19 cellular contexts compared by ENCODE assay signal in the genomic region with DNA sequence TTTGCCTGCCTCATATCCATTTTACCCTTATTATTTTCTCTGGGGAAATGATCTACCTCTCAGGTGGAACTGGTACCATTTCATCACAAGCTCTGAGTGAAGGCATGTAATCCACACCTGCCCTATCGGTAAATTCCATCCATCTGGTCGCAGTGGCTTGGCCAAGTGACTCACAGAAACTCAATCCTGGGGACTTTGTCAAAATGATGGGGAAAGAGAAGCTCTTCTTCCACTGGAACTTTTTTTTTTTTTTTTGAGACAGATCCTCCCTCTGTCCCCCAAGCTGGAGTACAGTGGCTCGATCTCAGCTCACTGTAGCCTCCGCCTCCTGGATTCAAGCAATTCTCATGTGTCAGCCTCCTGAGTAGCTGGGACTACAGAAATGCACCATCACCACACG. TPM values are rescaled to one million over a fixed set of nuclear protein-coding genes. Genes with fewer than 3 reads are reported as not detected.
DNase-seq lines count a peak whose midpoint lies in the region; ATAC-seq, FAIRE-seq and TF ChIP-seq lines count a peak whose summit lies in the region.
"Had no signal": no experiment of that assay in that cellular context is flagged by ENCODE, and none has a peak within 500 bp of the region (broad histone marks: within the 10 kb centered on the region; RNA-seq: fewer than 3 reads in every experiment).

No MANE protein-coding gene starts in this region.

- no peak overlapping the region for H3K4ac ChIP-seq in H9 (ENCODE audit: low read depth, low read length)

- H3K4me1 ChIP-seq in breast epithelium (no peaks in the 10 kb centered on the region), H9 (ENCODE audit: insufficient read depth, low read length) (no peaks in the 10 kb centered on the region)
- H3K4me1 ChIP-seq: testis had no signal

- H3T11ph ChIP-seq in H9 (ENCODE audit: low read length): no peak overlapping the region

- no peak overlapping the region for H2BK20ac ChIP-seq in H9 (ENCODE audit: low read depth, low read length, poor library complexity, severe bottlenecking)

- no peak overlapping the region for H3K4me2 ChIP-seq in H9 (ENCODE audit: insufficient read depth, insufficient read length, low read length)

- H3K18ac ChIP-seq in H9 (ENCODE audit: insufficient read length, low read depth, low read length): no peak overlapping the region

- no peaks in the 10 kb centered on the region for H3K9me3 Mint-ChIP-seq in MCF 10A (ENCODE audit: unreplicated experiment)
- H3K9me3 Mint-ChIP-seq in stimulated activated naive B cell treated with anti-CD40 and anti-IgM and Interleukin-4, amounts not matched to agents 10 μg/mL and 1 μg/mL and 100 μg/mL, for 72 hours: peaks cover 0 to 4% of the 10 kb centered on the region in 2 donors
- no peaks in the 10 kb centered on the region for H3K9me3 Mint-ChIP-seq in H9
- no peaks in the 10 kb centered on the region for H3K9me3 Mint-ChIP-seq in natural killer cell treated with Interleukin-12 subunit alpha and Interleukin-12 subunit beta and Interleukin-15 and Interleukin-18, amount 100 ng/mL, for 72 hours

- TF ChIP-seq CTCF in MCF 10A (IDR thresholded peaks at IDR 0.05; ENCODE audit: unreplicated experiment): no peak
- no peak for TF ChIP-seq CTCF in breast epithelium (IDR thresholded peaks at IDR 0.05)
- no peak for TF ChIP-seq CTCF in H9 (conservative IDR thresholded peaks at IDR 0.05)

- no CpG with 5 or more reads among the region's 5 CpGs for WGBS in H9 (ENCODE audit: extremely low coverage, insufficient read length, low lambda C conversion rate)

- no peak overlapping the region for H3K23ac ChIP-seq in H9 (ENCODE audit: insufficient read length, low read depth, low read length)

- no peaks in the 10 kb centered on the region for H3K36me3 ChIP-seq in breast epithelium

- BruUV-seq in MCF 10A (replicated peaks; lab: Mats Ljungman, UMichigan): no TSS peak

- H3K4me3 Mint-ChIP-seq in MCF 10A (ENCODE audit: unreplicated experiment): no peak overlapping the region
- no peak overlapping the region for H3K4me3 Mint-ChIP-seq in stimulated activated naive B cell treated with anti-CD40 and anti-IgM and Interleukin-4, amounts not matched to agents 10 μg/mL and 1 μg/mL and 100 μg/mL, for 72 hours
- no peak overlapping the region for H3K4me3 Mint-ChIP-seq in H9
- H3K4me3 Mint-ChIP-seq in natural killer cell treated with Interleukin-12 subunit alpha and Interleukin-12 subunit beta and Interleukin-15 and Interleukin-18, amount 100 ng/mL, for 72 hours: no peak overlapping the region

- no peak overlapping the region for H2BK12ac ChIP-seq in H9 (ENCODE audit: insufficient read length, low read depth, low read length)

- no peaks in the 10 kb centered on the region for H3K23me2 ChIP-seq in H9 (ENCODE audit: insufficient read length, low read depth, low read length, poor library complexity, severe bottlenecking)

- no peak overlapping the region for H4K91ac ChIP-seq in H9 (ENCODE audit: insufficient read length, low read depth, low read length)

- H4K8ac ChIP-seq in H9 (replicated peaks; ENCODE audit: insufficient read length, low read depth, low read length): no peak overlapping the region

- H3K36me3 Mint-ChIP-seq in MCF 10A (ENCODE audit: insufficient read depth, unreplicated experiment) (no peaks in the 10 kb centered on the region), H9 (ENCODE audit: insufficient read depth in 1 of 3, low read depth in 3 of 3) (no peaks in the 10 kb centered on the region)
- H3K36me3 Mint-ChIP-seq in stimulated activated naive B cell treated with anti-CD40 and anti-IgM and Interleukin-4, amounts not matched to agents 10 μg/mL and 1 μg/mL and 100 μg/mL, for 72 hours: peaks cover 3 to 13% of the 10 kb centered on the region in 2 donors
- H3K36me3 Mint-ChIP-seq in natural killer cell treated with Interleukin-12 subunit alpha and Interleukin-12 subunit beta and Interleukin-15 and Interleukin-18, amount 100 ng/mL, for 72 hours: no peaks in the 10 kb centered on the region

- no peak overlapping the region for H3K56ac ChIP-seq in H9 (ENCODE audit: insufficient read length, low read depth, low read length)

- H2AFZ ChIP-seq in H9 (ENCODE audit: low read length): no peak overlapping the region

- CTCF ChIA-PET in MCF 10A (lab: Yijun Ruan, JAX): interaction anchor here (0.8 to 4.1 kb wide), 7 partner anchors 51 to 120 kb away, joined by 3 to 17 read pairs (median 4); no protein-coding TSS in a partner anchor

- no peak overlapping the region for H3K14ac ChIP-seq in H9 (ENCODE audit: insufficient read depth, low read length)

- H3K9me3 ChIP-seq in breast epithelium: no peaks in the 10 kb centered on the region
- no peaks in the 10 kb centered on the region for H3K9me3 ChIP-seq in H9 (ENCODE audit: control insufficient read depth, low read depth, low read length)
- H3K9me3 ChIP-seq: testis had no signal

- H3K4me3 ChIP-seq in breast epithelium: no peak overlapping the region
- H3K4me3 ChIP-seq: skin epidermis, testis had no signal

- DNase-seq in MCF 10A (ENCODE audit: unreplicated experiment) (peak; percentile 14), breast epithelium (ENCODE audit: low spot score in 2 of 2) (no peak), RCC 7860 (ENCODE audit: low spot score) (peak; percentile 34), iris pigment epithelial cell (ENCODE audit: low read depth) (peak; percentile 12), H9 (no peak), T-helper 1 cell (no peak)
- DNase-seq in stimulated activated naive B cell treated with anti-CD40 and anti-IgM and Interleukin-4, amounts not matched to agents 10 μg/mL and 1 μg/mL and 100 μg/mL, for 72 hours: no peak
- DNase-seq in natural killer cell treated with Interleukin-12 subunit alpha and Interleukin-12 subunit beta and Interleukin-15 and Interleukin-18, amount 100 ng/mL, for 72 hours (ENCODE audit: low spot score): no peak
- DNase-seq: activated gamma-delta T cell treated with Interleukin-2 at 50 U/mL for 16 hours; C1 segment of cervical spinal cord; NCI-H187; NCI-H446; stimulated activated CD4-positive, alpha-beta T cell treated with anti-CD3 and anti-CD28 coated beads, Interleukin-4, amount 100 ng/mL, for 4 hours; stimulated activated CD8-positive, alpha-beta memory T cell treated with anti-CD3 and anti-CD28 coated beads, Interleukin-4, amount 100 ng/mL, for 48 hours; T-helper 2 cell; testis had no signal

- H3K79me2 ChIP-seq in H9 (ENCODE audit: insufficient read depth, low read length): no peaks in the 10 kb centered on the region

- H3K79me1 ChIP-seq in H9 (ENCODE audit: insufficient read depth, low read depth, low read length, poor library complexity, severe bottlenecking): no peaks in the 10 kb centered on the region

- POLR2A ChIA-PET in MCF 10A (lab: Yijun Ruan, JAX): interaction anchor here (0.6 to 1.9 kb wide), 3 partner anchors 12 to 58 kb away, joined by 3 to 13 read pairs (median 6); no protein-coding TSS in a partner anchor

- no peak overlapping the region for H4K5ac ChIP-seq in H9 (ENCODE audit: insufficient read length, low read depth, low read length)

- H2BK15ac ChIP-seq in H9 (ENCODE audit: low read depth, low read length): no peak overlapping the region

- H3K9ac ChIP-seq in H9 (ENCODE audit: extremely low read depth, insufficient read length, low read length): no peak overlapping the region

- H3K27me3 Mint-ChIP-seq in MCF 10A (ENCODE audit: insufficient read depth, unreplicated experiment): no peaks in the 10 kb centered on the region
- H3K27me3 Mint-ChIP-seq in stimulated activated naive B cell treated with anti-CD40 and anti-IgM and Interleukin-4, amounts not matched to agents 10 μg/mL and 1 μg/mL and 100 μg/mL, for 72 hours: no peaks in the 10 kb centered on the region
- peaks cover 57% of the 10 kb centered on the region for H3K27me3 Mint-ChIP-seq in H9 (ENCODE audit: low read depth)
- H3K27me3 Mint-ChIP-seq in natural killer cell treated with Interleukin-12 subunit alpha and Interleukin-12 subunit beta and Interleukin-15 and Interleukin-18, amount 100 ng/mL, for 72 hours: peaks cover 14 to 28% of the 10 kb centered on the region in 2 donors

- H2BK120ac ChIP-seq in H9 (ENCODE audit: low read depth, low read length, poor library complexity, severe bottlenecking): no peak overlapping the region

- H3K4me1 Mint-ChIP-seq in MCF 10A (ENCODE audit: insufficient read depth, unreplicated experiment): peaks cover 22% of the 10 kb centered on the region
- H3K4me1 Mint-ChIP-seq in stimulated activated naive B cell treated with anti-CD40 and anti-IgM and Interleukin-4, amounts not matched to agents 10 μg/mL and 1 μg/mL and 100 μg/mL, for 72 hours: peaks cover 19 to 20% of the 10 kb centered on the region in 2 donors
- no peaks in the 10 kb centered on the region for H3K4me1 Mint-ChIP-seq in H9
- H3K4me1 Mint-ChIP-seq in natural killer cell treated with Interleukin-12 subunit alpha and Interleukin-12 subunit beta and Interleukin-15 and Interleukin-18, amount 100 ng/mL, for 72 hours (ENCODE audit: low read depth in 2 of 2): no peaks in the 10 kb centered on the region

- no peaks in the 10 kb centered on the region for H4K20me1 ChIP-seq in H9 (ENCODE audit: control insufficient read depth, insufficient read depth, insufficient read length)

- no peak overlapping the region for H2AK5ac ChIP-seq in H9 (ENCODE audit: insufficient read length, low read length)

- no peak for TF ChIP-seq POLR2A in breast epithelium (IDR thresholded peaks at IDR 0.05)

- H3K27ac Mint-ChIP-seq in MCF 10A (ENCODE audit: low read depth, unreplicated experiment) (no peak overlapping the region), H9 (no peak overlapping the region; a peak in 1 of 7 replicates)
- H3K27ac Mint-ChIP-seq in stimulated activated naive B cell treated with anti-CD40 and anti-IgM and Interleukin-4, amounts not matched to agents 10 μg/mL and 1 μg/mL and 100 μg/mL, for 72 hours: peak overlapping the region; percentile 80
- H3K27ac Mint-ChIP-seq in natural killer cell treated with Interleukin-12 subunit alpha and Interleukin-12 subunit beta and Interleukin-15 and Interleukin-18, amount 100 ng/mL, for 72 hours: no peak overlapping the region

- peak in 1 of 2 donors; percentile 39 for ATAC-seq in stimulated activated naive B cell treated with anti-CD40 and anti-IgM and Interleukin-4, amounts not matched to agents 10 μg/mL and 1 μg/mL and 100 μg/mL, for 72 hours (replicated peaks)
- no peak for ATAC-seq in natural killer cell treated with Interleukin-12 subunit alpha and Interleukin-12 subunit beta and Interleukin-15 and Interleukin-18, amount 100 ng/mL, for 72 hours

- intact Hi-C loops in MCF 10A (cut with micrococcal nuclease) (loop anchor here (5.0 kb wide), 1 partner anchor 47 kb away; a partner anchor contains a TSS), breast epithelium (cut with DNase I; ENCODE audit: low total_unique reads) (no loop called here)

- no peak for FAIRE-seq in RCC 7860 (lab: Jason Lieb, UNC)

- H3K27me3 ChIP-seq in breast epithelium (no peaks in the 10 kb centered on the region), H9 (ENCODE audit: insufficient read depth, low read length) (no peaks in the 10 kb centered on the region)
- H3K27me3 ChIP-seq: testis had no signal

- H2BK5ac ChIP-seq in H9 (ENCODE audit: insufficient read length, low read length): no peak overlapping the region

- H3K27ac ChIP-seq in breast epithelium (peak overlapping the region in 1 of 2 donors; percentile 33), H9 (ENCODE audit: insufficient read length, low read depth, low read length) (no peak overlapping the region)
- H3K27ac ChIP-seq: 22Rv1, skin epidermis, testis had no signal

RNA-seq across cellular contexts. Expression of a gene that starts 48.3 kb away (rescaled TPM):
- total RNA-seq in MCF 10A (2022) (0.20 and 0.65 TPM in 2 replicates), breast epithelium (under 1 TPM in 2 of 3 donors, not detected in 1; 0.32 to 0.66 TPM), H9 (2021) (0.11 and 0.13 TPM in 2 replicates)
- total RNA-seq in natural killer cell treated with Interleukin-12 subunit alpha and Interleukin-12 subunit beta and Interleukin-15 and Interleukin-18, amount 100 ng/mL, for 72 hours: not detected
- total RNA-seq: cerebellum had no signal

Comparison
In these comparisons a context has a peak if more than half of its experiments do, and no peak if none do; other contexts are left out.
1. DNase-seq: peak in MCF 10A (single experiment), RCC 7860 (single experiment) and iris pigment epithelial cell (single experiment); none in breast epithelium (0 of 2), stimulated activated naive B cell treated with anti-CD40 and anti-IgM and Interleukin-4, amounts not matched to agents 10 μg/mL and 1 μg/mL and 100 μg/mL, for 72 hours (single experiment), H9 (single experiment), T-helper 1 cell (0 of 5) and natural killer cell treated with Interleukin-12 subunit alpha and Interleukin-12 subunit beta and Interleukin-15 and Interleukin-18, amount 100 ng/mL, for 72 hours (single experiment).